16 cellular contexts compared by ENCODE assay signal in the genomic region with DNA sequence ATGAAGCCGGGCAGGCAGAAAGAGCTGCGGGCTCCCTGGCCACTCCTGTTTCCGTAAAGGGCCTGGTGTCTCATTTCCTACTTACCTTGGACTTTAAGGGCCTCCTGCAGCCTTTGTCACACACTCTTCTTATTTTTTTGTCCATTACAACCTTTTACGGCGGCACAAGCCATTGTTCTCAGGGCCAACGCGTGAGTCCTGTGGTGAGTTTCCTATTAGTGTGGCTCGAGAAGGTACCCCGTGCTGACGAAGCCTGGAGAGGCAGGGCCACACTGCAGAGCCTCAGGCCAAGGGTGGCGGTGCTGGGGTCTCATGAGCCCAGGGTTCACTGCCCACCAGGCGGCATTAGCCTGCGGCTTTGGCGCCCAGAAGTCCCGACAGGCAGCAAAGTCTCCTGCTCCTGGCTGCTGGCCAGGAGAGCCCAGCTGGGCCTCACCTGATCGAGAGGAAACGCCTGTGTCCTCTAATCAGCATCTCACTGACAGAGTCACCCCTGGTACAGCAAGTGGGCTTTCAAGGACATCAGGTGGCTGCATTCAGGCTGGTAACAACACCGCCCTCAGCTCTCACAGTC.
A peak's percentile ranks its signal among the peaks of the same experiment; 100 is the strongest.
DNase-seq lines count a peak whose midpoint lies in the region; ATAC-seq, FAIRE-seq and TF ChIP-seq lines count a peak whose summit lies in the region.
"Had no signal": no experiment of that assay in that cellular context is flagged by ENCODE, and none has a peak within 500 bp of the region (broad histone marks: within the 10 kb centered on the region; RNA-seq: fewer than 3 reads in every experiment).

No MANE protein-coding gene starts in this region.

- POLR2A ChIA-PET in HepG2 (lab: Yijun Ruan, JAX): no interaction called here
- POLR2A ChIA-PET in SK-N-SH (lab: Yijun Ruan, JAX): no interaction called here

- H3K9ac ChIP-seq in BLaER1 treated with 17β-estradiol and CSF1 and Interleukin-3, amounts not matched to agents 10 nM and 100 nM: 0 out of 22 replicates have a peak overlapping the region, but pooled peaks of 1 of the 11 experiments have one; percentile 9
- no peak overlapping the region for H3K9ac ChIP-seq in HepG2 (ENCODE audit: insufficient read depth, low read depth, low read length)
- H3K9ac ChIP-seq in SK-N-SH: no peak overlapping the region

- peaks cover 0 to 39% (median 0%) of the 10 kb centered on the region in 11 experiments; a peak in 3 of 22 replicates for H4K20me1 ChIP-seq in BLaER1 treated with 17β-estradiol and CSF1 and Interleukin-3, amounts not matched to agents 10 nM and 100 nM
- H4K20me1 ChIP-seq in HepG2 (ENCODE audit: insufficient read depth, low read length) (no peaks in the 10 kb centered on the region), SK-N-SH (ENCODE audit: insufficient read depth) (no peaks in the 10 kb centered on the region)

- TF ChIP-seq CTCF in HepG2 (CRISPR knock-in tag; IDR thresholded peaks at IDR 0.05) (peak; percentile 76), nephron progenitor cell (IDR thresholded peaks at IDR 0.05) (no peak), SK-N-SH (IDR thresholded peaks at IDR 0.05) (no peak)

- no peak overlapping the region for H3K27ac Mint-ChIP-seq in nephron progenitor cell
- H3K27ac Mint-ChIP-seq: activated T-cell treated with anti-CD3 and anti-CD28 coated beads, Interleukin-2, amount 50 U/mL, for 72 hours had no signal

- FAIRE-seq in HepG2 (lab: Jason Lieb, UNC): no peak
- FAIRE-seq: GM12891 had no signal

- no peak for TF ChIP-seq POLR2A in HepG2 (IDR thresholded peaks at IDR 0.05; ENCODE audit: insufficient read depth in 1 of 2, low read depth in 2 of 2, low read length in 2 of 2)

- no peaks in the 10 kb centered on the region for H3K9me3 Mint-ChIP-seq in nephron progenitor cell
- H3K9me3 Mint-ChIP-seq: activated T-cell treated with anti-CD3 and anti-CD28 coated beads, Interleukin-2, amount 50 U/mL, for 72 hours had no signal

- H3K4me3 Mint-ChIP-seq in nephron progenitor cell: no peak overlapping the region
- H3K4me3 Mint-ChIP-seq: activated T-cell treated with anti-CD3 and anti-CD28 coated beads, Interleukin-2, amount 50 U/mL, for 72 hours had no signal

- H3K9me3 ChIP-seq in BLaER1 treated with 17β-estradiol and CSF1 and Interleukin-3, amounts not matched to agents 10 nM and 100 nM (replicated peaks in 1 of 11): no peaks in the 10 kb centered on the region
- H3K9me3 ChIP-seq in HepG2 (ENCODE audit: low read length): no peaks in the 10 kb centered on the region
- no peaks in the 10 kb centered on the region for H3K9me3 ChIP-seq in SK-N-SH
- H3K9me3 ChIP-seq: uterus had no signal

- peak; percentile 87 for DNase-seq in NCI-H1092 (lab: John Stamatoyannopoulos, UW)
- DNase-seq in NCI-H345 treated with DMSO at 0.1 percent for 48 hours (lab: John Stamatoyannopoulos, UW; ENCODE audit: unreplicated experiment): peak; percentile 84
- DNase-seq in HepG2 (ENCODE audit: low spot score): peak; percentile 72
- no peak for DNase-seq in nephron progenitor cell
- no peak for DNase-seq in SK-N-SH
- no peak for DNase-seq in GDM1 (lab: John Stamatoyannopoulos, UW)
- DNase-seq: activated CD4-positive, alpha-beta T cell treated with anti-CD3 and anti-CD28 coated beads for 1 hour; activated T-cell treated with anti-CD3 and anti-CD28 coated beads, Interleukin-2, amount 50 U/mL, for 72 hours; EL; head of caudate nucleus; NCI-H2081 treated with DMSO at 0.1 percent for 48 hours; stimulated activated CD4-positive, alpha-beta T cell treated with anti-CD3 and anti-CD28 coated beads, Interleukin-2, amount 100 ng/mL, for 48 hours; uterus had no signal

- CTCF ChIA-PET in HepG2 (lab: Yijun Ruan, JAX; ENCODE audit: low intra/inter-chr PET ratio, low total read pairs) (no interaction called here), SK-N-SH (lab: Yijun Ruan, JAX) (no interaction called here)

- H3K4me2 ChIP-seq in BLaER1 treated with 17β-estradiol and CSF1 and Interleukin-3, amounts not matched to agents 10 nM and 100 nM: peak overlapping the region in 10 of 11 experiments; percentile 29 to 98 (median 86); a peak in 15 of 22 replicates
- peak overlapping the region; percentile 33 for H3K4me2 ChIP-seq in HepG2 (ENCODE audit: low read depth, low read length)
- no peak overlapping the region for H3K4me2 ChIP-seq in SK-N-SH

- TF ChIP-seq RAD21 in HepG2 (CRISPR knock-in tag; IDR thresholded peaks at IDR 0.05) (peak; percentile 84), SK-N-SH (IDR thresholded peaks at IDR 0.05; ENCODE audit: low read length) (no peak)

- H3K79me2 ChIP-seq in HepG2 (ENCODE audit: insufficient read depth, low read length) (no peaks in the 10 kb centered on the region), SK-N-SH (ENCODE audit: insufficient read depth) (no peaks in the 10 kb centered on the region)

- no peaks in the 10 kb centered on the region for H3K36me3 Mint-ChIP-seq in nephron progenitor cell (ENCODE audit: low read depth)

- H3K27me3 ChIP-seq in BLaER1 treated with 17β-estradiol and CSF1 and Interleukin-3, amounts not matched to agents 10 nM and 100 nM: peaks cover 0 to 10% (median 0%) of the 10 kb centered on the region in 11 experiments; a peak in 1 of 22 replicates
- H3K27me3 ChIP-seq in HepG2 (ENCODE audit: control insufficient read depth in 1 of 2, insufficient read depth in 2 of 2, low read length in 2 of 2) (peaks cover 9 to 71% of the 10 kb centered on the region in 2 experiments; a peak in 3 of 5 replicates), SK-N-SH (ENCODE audit: insufficient read depth) (no peaks in the 10 kb centered on the region)
- H3K27me3 ChIP-seq: uterus had no signal

- in situ Hi-C loops in HepG2 (cut with HindIII; ENCODE audit: extremely low pct_ligation_motif_present, low pct_unique_long_range_greater_than_20kb): no loop called here

- intact Hi-C loops in HepG2 (cut with micrococcal nuclease; ENCODE audit: unreplicated experiment): no loop called here

- no TSS peak for BruUV-seq in HepG2 (replicated peaks; lab: Mats Ljungman, UMichigan)

- H3F3A ChIP-seq in SK-N-SH (replicated peaks; ENCODE audit: insufficient read depth): no peaks in the 10 kb centered on the region

- H3K27me3 Mint-ChIP-seq in nephron progenitor cell (ENCODE audit: low read depth, poor library complexity): peaks cover 10% of the 10 kb centered on the region

- H3K27ac ChIP-seq in BLaER1 treated with 17β-estradiol and CSF1 and Interleukin-3, amounts not matched to agents 10 nM and 100 nM: no peak overlapping the region
- H3K27ac ChIP-seq in HepG2 (ENCODE audit: extremely low read length, insufficient read depth, low read length) (no peak overlapping the region), SK-N-SH (ENCODE audit: low read depth in 2 of 2, low read length in 1 of 2) (no peak overlapping the region)
- H3K27ac ChIP-seq: uterus had no signal

- TF ChIP-seq EP300 in HepG2 (IDR thresholded peaks at IDR 0.05; ENCODE audit: low read depth in 2 of 2, low read length in 2 of 2) (no peak), HepG2 (CRISPR knock-in tag; IDR thresholded peaks at IDR 0.05; ENCODE audit: borderline replicate concordance) (no peak), SK-N-SH (IDR thresholded peaks at IDR 0.05; ENCODE audit: borderline replicate concordance in 1 of 2, low read depth in 1 of 2, low read length in 1 of 2) (no peak)

- ATAC-seq in HepG2 (peak; percentile 70), GM21515 (IDR thresholded peaks at IDR 0.05; ENCODE audit: unreplicated experiment) (no peak)
- ATAC-seq: activated T-cell treated with anti-CD3 and anti-CD28 coated beads, Interleukin-2, amount 50 U/mL, for 72 hours had no signal

- 36% methylated on average over 11 of the region's 18 CpGs for WGBS in HepG2 (ENCODE audit: low lambda C conversion rate)
- 90% methylated on average over 11 of the region's 18 CpGs for WGBS in SK-N-SH (ENCODE audit: low lambda C conversion rate)

- peaks cover 84% of the 10 kb centered on the region for H3K4me1 Mint-ChIP-seq in nephron progenitor cell

- H3K4me1 ChIP-seq in BLaER1 treated with 17β-estradiol and CSF1 and Interleukin-3, amounts not matched to agents 10 nM and 100 nM: peaks cover 64 to 100% (median 94%) of the 10 kb centered on the region in 10 experiments
- H3K4me1 ChIP-seq in HepG2 (ENCODE audit: insufficient read depth, low read length) (peaks cover 52% of the 10 kb centered on the region), SK-N-SH (ENCODE audit: control insufficient read depth in 1 of 2, insufficient read depth in 2 of 2, low read depth in 1 of 2, low read length in 1 of 2) (peaks cover 3 to 84% of the 10 kb centered on the region in 2 experiments; a peak in 2 of 4 replicates)

- no peaks in the 10 kb centered on the region for H3K36me3 ChIP-seq in BLaER1 treated with 17β-estradiol and CSF1 and Interleukin-3, amounts not matched to agents 10 nM and 100 nM
- H3K36me3 ChIP-seq in HepG2 (replicated peaks in 1 of 2; ENCODE audit: control insufficient read depth in 1 of 2, insufficient read depth in 2 of 2, low read length in 2 of 2): no peaks in the 10 kb centered on the region
- no peaks in the 10 kb centered on the region for H3K36me3 ChIP-seq in SK-N-SH (replicated peaks in 1 of 2; ENCODE audit: control insufficient read depth in 1 of 2, insufficient read depth in 2 of 2, low read length in 1 of 2)
- H3K36me3 ChIP-seq: uterus had no signal

- H3K9me2 ChIP-seq in SK-N-SH: no peaks in the 10 kb centered on the region

- H3K4me3 ChIP-seq in BLaER1 treated with 17β-estradiol and CSF1 and Interleukin-3, amounts not matched to agents 10 nM and 100 nM: no peak overlapping the region
- H3K4me3 ChIP-seq in HepG2 (replicated peaks in 1 of 3; ENCODE audit: insufficient read depth in 1 of 3, low read depth in 2 of 3, low read length in 3 of 3): no peak overlapping the region
- H3K4me3 ChIP-seq in SK-N-SH (ENCODE audit: low read depth in 2 of 2, low read length in 1 of 2): no peak overlapping the region
- H3K4me3 ChIP-seq: uterus had no signal

- H2AFZ ChIP-seq in HepG2 (ENCODE audit: low read length) (no peak overlapping the region), SK-N-SH (ENCODE audit: low read depth) (no peak overlapping the region)

TF ChIP-seq in HepG2, 621 proteins besides CTCF, POLR2A, EP300 and RAD21 (continues in another document):
- peak; percentile 19; the same call in 1 of the 2 replicates for TF ChIP-seq HNF4A (CRISPR knock-in tag; IDR thresholded peaks at IDR 0.05)
- TF ChIP-seq NKX3-1 (CRISPR knock-in tag; IDR thresholded peaks at IDR 0.05): no peak
- TF ChIP-seq ESRRA (CRISPR knock-in tag; IDR thresholded peaks at IDR 0.05; ENCODE audit: low read depth): no peak
- TF ChIP-seq MAFG (CRISPR knock-in tag; IDR thresholded peaks at IDR 0.05): no peak
- TF ChIP-seq PHF21A (CRISPR knock-in tag; IDR thresholded peaks at IDR 0.05): no peak
- 0 out of 2 replicates have a peak, but pooled peaks have one; percentile 27 for TF ChIP-seq RARA (CRISPR knock-in tag; IDR thresholded peaks at IDR 0.05)

TF ChIP-seq in SK-N-SH, 30 proteins besides CTCF, POLR2A, EP300 and RAD21 (continues in another document):
- TF ChIP-seq TAF1 (IDR thresholded peaks at IDR 0.05; ENCODE audit: borderline replicate concordance, low read depth, low read length): no peak

Comparison
In these comparisons a context has a peak if more than half of its experiments do, and no peak if none do; other contexts are left out.
1. DNase-seq: peak in NCI-H1092 (single experiment), NCI-H345 treated with DMSO at 0.1 percent for 48 hours (single experiment) and HepG2 (single experiment); none in nephron progenitor cell (single experiment), SK-N-SH (single experiment) and GDM1 (single experiment).